Comparison of ENCODE assay signal across 19 cellular contexts in the genomic region with DNA sequence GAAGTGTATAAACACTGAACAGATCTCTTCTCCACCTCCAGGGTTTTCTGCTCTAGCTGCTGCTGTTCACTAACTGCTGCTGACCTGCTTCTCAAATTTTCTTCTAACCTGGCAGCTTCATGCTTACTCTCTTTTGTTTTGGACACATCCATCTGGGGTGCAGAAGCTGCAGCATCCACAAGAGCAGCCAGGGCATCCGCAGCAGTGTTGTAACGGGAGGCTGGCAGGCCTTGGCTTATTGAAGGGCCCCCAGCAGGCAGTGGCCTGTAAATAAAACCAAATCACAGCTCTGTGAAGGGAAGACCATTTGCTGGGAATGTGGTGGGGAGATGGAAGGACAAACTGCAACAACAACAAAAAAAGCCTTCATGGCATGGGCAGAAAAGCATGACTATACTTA.
"Had no signal": no experiment of that assay in that cellular context is flagged by ENCODE, and none has a peak within 500 bp of the region (broad histone marks: within the 10 kb centered on the region; RNA-seq: fewer than 3 reads in every experiment).

No MANE protein-coding gene starts in this region.

- H3K27me3 ChIP-seq: tibial artery had no signal

- H3K27me3 Mint-ChIP-seq: brain; dendritic cell treated with granulocyte-macrophage colony-stimulating factor and Interleukin-4, amounts not matched to agents 40 ng/mL and 50 ng/mL, for 4 days; naive thymus-derived CD4-positive, alpha-beta T cell; stimulated activated memory B cell treated with anti-CD40 and anti-IgM and Interleukin-4, amounts not matched to agents 10 μg/mL and 1 μg/mL and 100 μg/mL, for 72 hours had no signal

- H3K4me1 Mint-ChIP-seq: brain; stimulated activated memory B cell treated with anti-CD40 and anti-IgM and Interleukin-4, amounts not matched to agents 10 μg/mL and 1 μg/mL and 100 μg/mL, for 72 hours had no signal

- H3K9me3 Mint-ChIP-seq: activated T-helper 1 cell treated with anti-CD3 and anti-CD28 coated beads, Interleukin-12 subunit alpha, Interleukin-12 subunit beta, Interleukin-2, Interleukin-4 antibody, amounts not matched to agents 30 ng/mL and 10 ng/mL and 1 ng/mL, durations not matched to agents 14 hours and 24 hours and 36 hours; brain; dendritic cell treated with granulocyte-macrophage colony-stimulating factor and Interleukin-4, amounts not matched to agents 40 ng/mL and 50 ng/mL, for 4 days; naive thymus-derived CD4-positive, alpha-beta T cell; stimulated activated memory B cell treated with anti-CD40 and anti-IgM and Interleukin-4, amounts not matched to agents 10 μg/mL and 1 μg/mL and 100 μg/mL, for 72 hours; T-helper 1 cell treated with Interleukin-12 subunit alpha and Interleukin-12 subunit beta and Interleukin-4 antibody, amounts not matched to agents 30 μg/mL and 1 μg/mL, for 36 hours had no signal

- DNase-seq: activated CD4-positive, alpha-beta T cell treated with anti-CD3 and anti-CD28 coated beads, Interleukin-2, amount 50 U/mL, for 4 hours; activated naive CD4-positive, alpha-beta T cell; activated T-cell treated with anti-CD3 and anti-CD28 coated beads for 4 hours; central memory CD4-positive, alpha-beta T cell; effector memory CD4-positive, alpha-beta T cell; foreskin fibroblast; left ventricle myocardium superior; mesenchymal stem cell; naive thymus-derived CD4-positive, alpha-beta T cell; nucleus accumbens; stimulated activated CD4-positive, alpha-beta T cell treated with anti-CD3 and anti-CD28 coated beads, Interleukin-4, amount 100 ng/mL, for 24 hours; tibial artery; WERI-Rb-1 had no signal

- H3K9me3 ChIP-seq: tibial artery had no signal

- H3K4me1 ChIP-seq: tibial artery had no signal

- ATAC-seq: left ventricle myocardium superior; naive thymus-derived CD4-positive, alpha-beta T cell; sciatic nerve; stimulated activated memory B cell treated with anti-CD40 and anti-IgM and Interleukin-4, amounts not matched to agents 10 μg/mL and 1 μg/mL and 100 μg/mL, for 72 hours had no signal

- H3K27ac Mint-ChIP-seq: activated T-helper 1 cell treated with anti-CD3 and anti-CD28 coated beads, Interleukin-12 subunit alpha, Interleukin-12 subunit beta, Interleukin-2, Interleukin-4 antibody, amounts not matched to agents 30 ng/mL and 10 ng/mL and 1 ng/mL, durations not matched to agents 14 hours and 24 hours and 36 hours; dendritic cell treated with granulocyte-macrophage colony-stimulating factor and Interleukin-4, amounts not matched to agents 40 ng/mL and 50 ng/mL, for 4 days; stimulated activated memory B cell treated with anti-CD40 and anti-IgM and Interleukin-4, amounts not matched to agents 10 μg/mL and 1 μg/mL and 100 μg/mL, for 72 hours; T-helper 1 cell treated with Interleukin-12 subunit alpha and Interleukin-12 subunit beta and Interleukin-4 antibody, amounts not matched to agents 30 μg/mL and 1 μg/mL, for 36 hours had no signal

- H3K27ac ChIP-seq: tibial artery, WERI-Rb-1 had no signal

- H3K4me3 ChIP-seq: tibial artery had no signal

- H3K4me3 Mint-ChIP-seq: activated T-helper 1 cell treated with anti-CD3 and anti-CD28 coated beads, Interleukin-12 subunit alpha, Interleukin-12 subunit beta, Interleukin-2, Interleukin-4 antibody, amounts not matched to agents 30 ng/mL and 10 ng/mL and 1 ng/mL, durations not matched to agents 14 hours and 24 hours and 36 hours; brain; dendritic cell treated with granulocyte-macrophage colony-stimulating factor and Interleukin-4, amounts not matched to agents 40 ng/mL and 50 ng/mL, for 4 days; stimulated activated memory B cell treated with anti-CD40 and anti-IgM and Interleukin-4, amounts not matched to agents 10 μg/mL and 1 μg/mL and 100 μg/mL, for 72 hours; T-helper 1 cell treated with Interleukin-12 subunit alpha and Interleukin-12 subunit beta and Interleukin-4 antibody, amounts not matched to agents 30 μg/mL and 1 μg/mL, for 36 hours had no signal
